Comparison of ENCODE assay signal across 10 cellular contexts in genomic region chr2:233209117-233209977, GRCh38. TPM values are rescaled to one million over a fixed set of nuclear protein-coding genes. Genes with fewer than 3 reads are reported as not detected.
A peak's percentile ranks its signal among the peaks of the same experiment; 100 is the strongest.
DNase-seq lines count a peak whose midpoint lies in the region; ATAC-seq and TF ChIP-seq lines count a peak whose summit lies in the region.
"Had no signal": no experiment of that assay in that cellular context is flagged by ENCODE, and none has a peak within 500 bp of the region (broad histone marks: within the 10 kb centered on the region; RNA-seq: fewer than 3 reads in every experiment).

No MANE protein-coding gene starts in this region.

- no peaks in the 10 kb centered on the region for H3K36me3 Mint-ChIP-seq in HFFc6 (ENCODE audit: low read depth)

- no peaks in the 10 kb centered on the region for H3K9me3 ChIP-seq in upper lobe of right lung
- H3K9me3 ChIP-seq: ovary, thoracic aorta had no signal

- in situ Hi-C loops in ACHN (cut with HindIII; ENCODE audit: low pct_ligation_motif_present, low pct_unique_long_range_greater_than_20kb, low sequenced_read_pairs): no loop called here

- H3K36me3 ChIP-seq in upper lobe of right lung: peaks cover 6% of the 10 kb centered on the region
- H3K36me3 ChIP-seq: ovary, thoracic aorta had no signal

- intact Hi-C loops in upper lobe of right lung (cut with DNase I): no loop called here

- no peaks in the 10 kb centered on the region for H3K27me3 ChIP-seq in upper lobe of right lung
- H3K27me3 ChIP-seq: ovary had no signal

- no peak overlapping the region for H3K27ac Mint-ChIP-seq in HFFc6

- H3K9me3 Mint-ChIP-seq in HFFc6: no peaks in the 10 kb centered on the region

- no peak overlapping the region for H3K4me3 Mint-ChIP-seq in HFFc6

- H3K4me1 Mint-ChIP-seq in HFFc6 (ENCODE audit: low read depth): peaks cover 27% of the 10 kb centered on the region

- peaks cover 25% of the 10 kb centered on the region for H3K27me3 Mint-ChIP-seq in HFFc6 (ENCODE audit: insufficient read depth)

- DNase-seq in ACHN: peak; percentile 91
- DNase-seq in HFFc6: peak; percentile 16
- peak; percentile 89 for DNase-seq in kidney glomerular epithelial cell (lab: John Stamatoyannopoulos, UW)
- no peak for DNase-seq in upper lobe of right lung
- DNase-seq: ovary had no signal

- ATAC-seq in GM18502 (IDR thresholded peaks at IDR 0.05; ENCODE audit: poor library complexity, unreplicated experiment) (no peak), HG03439 (IDR thresholded peaks at IDR 0.05; ENCODE audit: unreplicated experiment) (no peak), upper lobe of right lung (no peak), HG03442 (IDR thresholded peaks at IDR 0.05; ENCODE audit: unreplicated experiment) (no peak)

- TF ChIP-seq CTCF in HFFc6 (IDR thresholded peaks at IDR 0.05) (no peak), upper lobe of right lung (IDR thresholded peaks at IDR 0.05) (no peak)

- H3K4me3 ChIP-seq in upper lobe of right lung: no peak overlapping the region
- H3K4me3 ChIP-seq: ovary, thoracic aorta had no signal

- H3K4me1 ChIP-seq in upper lobe of right lung: peaks cover 17% of the 10 kb centered on the region

- peak overlapping the region; percentile 57 for H3K27ac ChIP-seq in angular gyrus (ENCODE audit: low read depth, low read length)
- H3K27ac ChIP-seq in upper lobe of right lung: no peak overlapping the region
- H3K27ac ChIP-seq: ovary had no signal

RNA-seq across cellular contexts. Expression of gene ATG16L1, which starts 42.1 kb away (rescaled TPM):
- total RNA-seq in HFFc6 (2021; fragmentation: NEBNext Ultra II Directional; extraction: Animal tissue kit (Norgen Biotek cat#: 25700)): 10 to 100 TPM; 19.7 to 22.8 (median 21.6) TPM
- total RNA-seq in upper lobe of right lung: 26.6 TPM
